Comparison of ENCODE assay signal across 8 cellular contexts in genomic region chr6:148367418-148368024, GRCh38.
DNase-seq lines count a peak whose midpoint lies in the region; ATAC-seq and TF ChIP-seq lines count a peak whose summit lies in the region.

No MANE protein-coding gene starts in this region.

- no peaks in the 10 kb centered on the region for H3K27me3 ChIP-seq in RWPE2 (ENCODE audit: insufficient read depth, poor library complexity, severe bottlenecking)

- H3K27ac ChIP-seq in RWPE2 (ENCODE audit: poor library complexity, severe bottlenecking) (peak overlapping the region; percentile 15), skin epidermis (peak overlapping the region in 19 of 21 experiments; percentile 3 to 83 (median 62))

- DNase-seq in RWPE2 (ENCODE audit: low spot score): no peak
- peak; percentile 70 to 83 for DNase-seq in foreskin fibroblast
- no peak for DNase-seq in NCI-H1092 (lab: John Stamatoyannopoulos, UW)

- no peaks in the 10 kb centered on the region for H3K36me3 ChIP-seq in RWPE2 (ENCODE audit: low read depth)

- ATAC-seq in GM21447 (IDR thresholded peaks at IDR 0.05; ENCODE audit: unreplicated experiment) (peak; percentile 58), RWPE2 (ENCODE audit: low read depth) (peak; percentile 82), GM21381 (IDR thresholded peaks at IDR 0.05; ENCODE audit: unreplicated experiment) (no peak), GM21367 (IDR thresholded peaks at IDR 0.05; ENCODE audit: unreplicated experiment) (no peak), GM19328 (IDR thresholded peaks at IDR 0.05; ENCODE audit: unreplicated experiment) (no peak)

- no peaks in the 10 kb centered on the region for H3K9me3 ChIP-seq in RWPE2 (ENCODE audit: severe bottlenecking)

- TF ChIP-seq CTCF in RWPE2 (IDR thresholded peaks at IDR 0.05; ENCODE audit: poor library complexity, severe bottlenecking) (peak; percentile 5), foreskin fibroblast (IDR thresholded peaks at IDR 0.05; ENCODE audit: low read depth, low read length) (no peak)

- H3K4me1 ChIP-seq in RWPE2 (ENCODE audit: insufficient read depth, poor library complexity, severe bottlenecking): peaks cover 32% of the 10 kb centered on the region

- no peak overlapping the region for H3K4me3 ChIP-seq in RWPE2 (ENCODE audit: severe bottlenecking)
- no peak overlapping the region for H3K4me3 ChIP-seq in foreskin fibroblast (ENCODE audit: low read depth in 1 of 2, low read length in 2 of 2)
- no peak overlapping the region for H3K4me3 ChIP-seq in skin epidermis

Comparison
In these comparisons a context has a peak if more than half of its experiments do, and no peak if none do; other contexts are left out.
1. ATAC-seq: peak in GM21447 (single experiment) and RWPE2 (single experiment); none in GM21381 (single experiment), GM21367 (single experiment) and GM19328 (single experiment).
2. DNase-seq: peak in foreskin fibroblast (2 of 2); none in RWPE2 (single experiment) and NCI-H1092 (single experiment).